8 cellular contexts compared by ENCODE assay signal in the genomic region with DNA sequence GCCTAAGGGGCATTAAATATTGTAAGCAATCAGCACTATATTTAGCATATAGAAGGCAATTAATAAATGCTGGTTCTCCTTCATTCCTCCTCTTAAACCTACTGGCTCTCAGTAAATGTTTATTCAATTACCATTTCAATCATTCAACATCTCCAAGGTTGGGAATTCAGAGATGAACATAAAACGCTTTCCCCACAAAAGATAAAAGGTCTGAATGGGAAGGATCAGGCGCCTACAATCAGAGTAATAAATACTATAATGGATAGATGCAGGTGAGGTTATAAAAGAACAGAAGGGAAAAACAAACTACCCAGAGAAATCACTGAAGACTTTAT. TPM values are rescaled to one million over a fixed set of nuclear protein-coding genes. Genes with fewer than 3 reads are reported as not detected.
DNase-seq lines count a peak whose midpoint lies in the region; ATAC-seq and TF ChIP-seq lines count a peak whose summit lies in the region.

No MANE protein-coding gene starts in this region.

- no peak for DNase-seq in activated CD4-positive, alpha-beta T cell treated with anti-CD3 and anti-CD28 coated beads, Interleukin-2, amount 10 ng/mL, durations not matched to agents 7 days and 5 days
- DNase-seq in activated CD4-positive, alpha-beta T cell treated with anti-CD3 and anti-CD28 coated beads for 4 hours: no peak
- DNase-seq in ascending aorta (ENCODE audit: low spot score in 2 of 2) (no peak), thoracic aorta (ENCODE audit: low spot score) (no peak), NCI-H1930 (lab: John Stamatoyannopoulos, UW) (no peak), omental fat pad (ENCODE audit: low spot score) (no peak), ureter (ENCODE audit: low spot score) (no peak)

- no peaks in the 10 kb centered on the region for H3K9me3 Mint-ChIP-seq in activated CD4-positive, alpha-beta T cell treated with anti-CD3 and anti-CD28 coated beads, Interleukin-2, amount 10 ng/mL, durations not matched to agents 7 days and 5 days

- H3K4me3 Mint-ChIP-seq in activated CD4-positive, alpha-beta T cell treated with anti-CD3 and anti-CD28 coated beads, Interleukin-2, amount 10 ng/mL, durations not matched to agents 7 days and 5 days: peak overlapping the region; percentile 93

- ATAC-seq in thoracic aorta (ENCODE audit: insufficient number of reproducible peaks, low FRiP score, low read depth) (no peak), omental fat pad (ENCODE audit: low FRiP score) (no peak)

- WGBS in liver: 94% methylated on average over 2 of the region's 2 CpGs

- H3K36me3 ChIP-seq in ascending aorta (peaks cover 0 to 9% of the 10 kb centered on the region in 2 donors), liver (ENCODE audit: control insufficient read depth in 4 of 4, insufficient read depth in 3 of 4, low read depth in 1 of 4, low read length in 3 of 4) (peaks cover 0 to 5% (median 1%) of the 10 kb centered on the region in 4 donors), thoracic aorta (no peaks in the 10 kb centered on the region)

- H3K4me1 Mint-ChIP-seq in activated CD4-positive, alpha-beta T cell treated with anti-CD3 and anti-CD28 coated beads, Interleukin-2, amount 10 ng/mL, durations not matched to agents 7 days and 5 days: peaks cover 28% of the 10 kb centered on the region

- H3K4me3 ChIP-seq in ascending aorta (peak overlapping the region in 1 of 2 donors; percentile 79), liver (ENCODE audit: low read depth in 1 of 3, low read length in 3 of 3) (peak overlapping the region; percentile 82 to 99 (median 97)), thoracic aorta (peak overlapping the region; percentile 84)

- peaks cover 33% of the 10 kb centered on the region for H3K36me3 Mint-ChIP-seq in activated CD4-positive, alpha-beta T cell treated with anti-CD3 and anti-CD28 coated beads, Interleukin-2, amount 10 ng/mL, durations not matched to agents 7 days and 5 days (ENCODE audit: low read depth)

- H3K27me3 ChIP-seq in ascending aorta (no peaks in the 10 kb centered on the region), liver (ENCODE audit: control insufficient read depth in 4 of 4, insufficient read depth in 4 of 4, low read length in 3 of 4) (no peaks in the 10 kb centered on the region), thoracic aorta (replicated peaks; ENCODE audit: insufficient read depth) (no peaks in the 10 kb centered on the region)

- peaks cover 3 to 18% of the 10 kb centered on the region in 2 donors for H3K4me1 ChIP-seq in ascending aorta
- H3K4me1 ChIP-seq in liver (ENCODE audit: control insufficient read depth in 4 of 4, insufficient read depth in 4 of 4, low read length in 3 of 4): peaks cover 8 to 36% (median 28%) of the 10 kb centered on the region in 4 donors
- H3K4me1 ChIP-seq in thoracic aorta (ENCODE audit: control insufficient read depth in 1 of 2, low read depth in 2 of 2): peaks cover 21 to 28% of the 10 kb centered on the region in 2 donors

- H3K27me3 Mint-ChIP-seq in activated CD4-positive, alpha-beta T cell treated with anti-CD3 and anti-CD28 coated beads, Interleukin-2, amount 10 ng/mL, durations not matched to agents 7 days and 5 days: no peaks in the 10 kb centered on the region

- H3K27ac ChIP-seq in ascending aorta (peak overlapping the region; percentile 88 to 95), liver (ENCODE audit: low read depth in 1 of 2, low read length in 2 of 2) (peak overlapping the region; percentile 90 to 92), thoracic aorta (peak overlapping the region; percentile 88 to 91)

- intact Hi-C loops in ascending aorta (cut with DNase I): no loop called here

- TF ChIP-seq CTCF in ascending aorta (IDR thresholded peaks at IDR 0.05): no peak
- TF ChIP-seq CTCF in liver (IDR thresholded peaks at IDR 0.05; ENCODE audit: low read depth, low read length, missing input control): no peak
- TF ChIP-seq CTCF in thoracic aorta (IDR thresholded peaks at IDR 0.05): no peak
- TF ChIP-seq CTCF in omental fat pad (IDR thresholded peaks at IDR 0.05): no peak

- POLR2A ChIA-PET in activated CD4-positive, alpha-beta T cell treated with anti-CD3 and anti-CD28 coated beads, Interleukin-2, amount 10 ng/mL, durations not matched to agents 7 days and 5 days (lab: Charles Lee): no interaction called here

- peak overlapping the region; percentile 97 for H3K27ac Mint-ChIP-seq in activated CD4-positive, alpha-beta T cell treated with anti-CD3 and anti-CD28 coated beads, Interleukin-2, amount 10 ng/mL, durations not matched to agents 7 days and 5 days

- H3K9me3 ChIP-seq in ascending aorta (no peaks in the 10 kb centered on the region), liver (ENCODE audit: control insufficient read depth in 4 of 4, low read length in 3 of 4) (no peaks in the 10 kb centered on the region), thoracic aorta (no peaks in the 10 kb centered on the region)

- H3K9ac ChIP-seq in liver (ENCODE audit: low read depth in 1 of 2, low read length in 2 of 2): no peak overlapping the region

- CTCF ChIA-PET in activated CD4-positive, alpha-beta T cell treated with anti-CD3 and anti-CD28 coated beads, Interleukin-2, amount 10 ng/mL, durations not matched to agents 7 days and 5 days (lab: Charles Lee): no interaction called here

- no peak for TF ChIP-seq RAD21 in liver (IDR thresholded peaks at IDR 0.05)

TF ChIP-seq in liver, 16 proteins besides CTCF, POLR2A, EP300 and RAD21 (continues in another document):
- TF ChIP-seq HNF4A (conservative IDR thresholded peaks at IDR 0.05) (no peak), FOXA2 (IDR thresholded peaks at IDR 0.05) (no peak), NR2F2 (IDR thresholded peaks at IDR 0.05) (no peak)
- TF ChIP-seq, protein P1, sequence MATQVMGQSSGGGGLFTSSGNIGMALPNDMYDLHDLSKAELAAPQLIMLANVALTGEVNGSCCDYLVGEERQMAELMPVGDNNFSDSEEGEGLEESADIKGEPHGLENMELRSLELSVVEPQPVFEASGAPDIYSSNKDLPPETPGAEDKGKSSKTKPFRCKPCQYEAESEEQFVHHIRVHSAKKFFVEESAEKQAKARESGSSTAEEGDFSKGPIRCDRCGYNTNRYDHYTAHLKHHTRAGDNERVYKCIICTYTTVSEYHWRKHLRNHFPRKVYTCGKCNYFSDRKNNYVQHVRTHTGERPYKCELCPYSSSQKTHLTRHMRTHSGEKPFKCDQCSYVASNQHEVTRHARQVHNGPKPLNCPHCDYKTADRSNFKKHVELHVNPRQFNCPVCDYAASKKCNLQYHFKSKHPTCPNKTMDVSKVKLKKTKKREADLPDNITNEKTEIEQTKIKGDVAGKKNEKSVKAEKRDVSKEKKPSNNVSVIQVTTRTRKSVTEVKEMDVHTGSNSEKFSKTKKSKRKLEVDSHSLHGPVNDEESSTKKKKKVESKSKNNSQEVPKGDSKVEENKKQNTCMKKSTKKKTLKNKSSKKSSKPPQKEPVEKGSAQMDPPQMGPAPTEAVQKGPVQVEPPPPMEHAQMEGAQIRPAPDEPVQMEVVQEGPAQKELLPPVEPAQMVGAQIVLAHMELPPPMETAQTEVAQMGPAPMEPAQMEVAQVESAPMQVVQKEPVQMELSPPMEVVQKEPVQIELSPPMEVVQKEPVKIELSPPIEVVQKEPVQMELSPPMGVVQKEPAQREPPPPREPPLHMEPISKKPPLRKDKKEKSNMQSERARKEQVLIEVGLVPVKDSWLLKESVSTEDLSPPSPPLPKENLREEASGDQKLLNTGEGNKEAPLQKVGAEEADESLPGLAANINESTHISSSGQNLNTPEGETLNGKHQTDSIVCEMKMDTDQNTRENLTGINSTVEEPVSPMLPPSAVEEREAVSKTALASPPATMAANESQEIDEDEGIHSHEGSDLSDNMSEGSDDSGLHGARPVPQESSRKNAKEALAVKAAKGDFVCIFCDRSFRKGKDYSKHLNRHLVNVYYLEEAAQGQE (IDR thresholded peaks at IDR 0.05): no peak
- TF ChIP-seq, protein P2, sequence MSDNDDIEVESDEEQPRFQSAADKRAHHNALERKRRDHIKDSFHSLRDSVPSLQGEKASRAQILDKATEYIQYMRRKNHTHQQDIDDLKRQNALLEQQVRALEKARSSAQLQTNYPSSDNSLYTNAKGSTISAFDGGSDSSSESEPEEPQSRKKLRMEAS (IDR thresholded peaks at IDR 0.05): no peak

RNA-seq across cellular contexts. Expression of a gene that starts 0.4 kb away (rescaled TPM):
- total RNA-seq in activated CD4-positive, alpha-beta T cell treated with anti-CD3 and anti-CD28 coated beads, Interleukin-2, amount 10 ng/mL, durations not matched to agents 7 days and 5 days: 10 to 100 TPM in 1 of 2 experiments, 1 to 10 TPM in 1; 7.7 to 12.9 TPM
- 10.3 TPM for total RNA-seq in ascending aorta
- 1 to 10 TPM; 6.0 to 7.7 TPM for total RNA-seq in liver
- polyA plus RNA-seq in liver: 1 to 10 TPM; 4.1 to 5.5 TPM
- total RNA-seq in thoracic aorta: 10 to 100 TPM in 1 of 2 donors, 1 to 10 TPM in 1; 5.4 to 16.2 TPM
- total RNA-seq in omental fat pad: 10 to 100 TPM in 2 of 4 donors, 1 to 10 TPM in 2; 7.6 to 23.4 (median 10.2) TPM
- 5.9 TPM for total RNA-seq in ureter

RNA-seq across cellular contexts. Expression of a gene that starts 21.0 kb away (rescaled TPM):
- 10 to 100 TPM; 48.1 to 49.2 TPM for total RNA-seq in activated CD4-positive, alpha-beta T cell treated with anti-CD3 and anti-CD28 coated beads, Interleukin-2, amount 10 ng/mL, durations not matched to agents 7 days and 5 days
- 16.4 TPM for total RNA-seq in ascending aorta
- 10 to 100 TPM; 17.5 to 22.3 TPM for total RNA-seq in liver
- polyA plus RNA-seq in liver: 10 to 100 TPM; 19.1 to 35.8 TPM
- total RNA-seq in thoracic aorta: 10 to 100 TPM; 22.3 to 53.8 TPM
- 10 to 100 TPM; 35.9 to 54.7 (median 43.2) TPM for total RNA-seq in omental fat pad
- total RNA-seq in ureter: 41.7 TPM

RNA-seq across cellular contexts. Expression of a gene that starts 22.1 kb away (rescaled TPM):
- 10 to 100 TPM; 32.7 to 37.3 TPM for total RNA-seq in activated CD4-positive, alpha-beta T cell treated with anti-CD3 and anti-CD28 coated beads, Interleukin-2, amount 10 ng/mL, durations not matched to agents 7 days and 5 days
- total RNA-seq in ascending aorta (39.9 TPM), liver (10 to 100 TPM; 17.2 to 19.7 TPM), thoracic aorta (10 to 100 TPM; 30.9 to 38.9 TPM), omental fat pad (10 to 100 TPM; 43.6 to 55.9 (median 52.6) TPM), ureter (61.5 TPM)
- 10 to 100 TPM; 13.4 to 33.3 TPM for polyA plus RNA-seq in liver

RNA-seq across cellular contexts. Expression of a gene that starts 43.5 kb away (rescaled TPM):
- under 1 TPM; 0.02 TPM for total RNA-seq in activated CD4-positive, alpha-beta T cell treated with anti-CD3 and anti-CD28 coated beads, Interleukin-2, amount 10 ng/mL, durations not matched to agents 7 days and 5 days
- total RNA-seq in ascending aorta (not detected), liver (1 to 10 TPM in 1 of 2 donors, under 1 TPM in 1; 0.17 to 5.4 TPM), thoracic aorta (not detected), omental fat pad (under 1 TPM in 3 of 4 donors, not detected in 1; under 0.01 to 0.12 (median under 0.01) TPM), ureter (1.4 TPM)
- under 1 TPM; 0.22 to 0.43 TPM for polyA plus RNA-seq in liver
